ENCODE assay signal across 9 cellular contexts in the genomic region with DNA sequence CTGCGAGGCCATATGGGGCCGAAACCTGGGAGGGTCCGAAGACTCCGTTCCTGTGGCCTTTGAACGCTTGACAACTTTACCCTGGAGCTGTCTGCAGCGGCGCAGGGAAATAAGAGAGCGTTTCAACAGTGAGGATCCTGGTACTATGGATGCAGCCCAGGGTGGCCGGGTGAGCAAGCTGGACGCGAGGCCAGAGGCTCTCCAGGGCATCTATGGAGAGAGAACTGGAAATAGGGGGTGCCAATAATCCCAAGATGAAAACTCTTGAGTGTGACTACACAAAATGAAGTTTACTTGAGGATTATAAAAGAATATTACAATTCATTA. TPM values are rescaled to one million over a fixed set of nuclear protein-coding genes. Genes with fewer than 3 reads are reported as not detected.
DNase-seq lines count a peak whose midpoint lies in the region; ATAC-seq and TF ChIP-seq lines count a peak whose summit lies in the region.
"Had no signal": no experiment of that assay in that cellular context is flagged by ENCODE, and none has a peak within 500 bp of the region (broad histone marks: within the 10 kb centered on the region; RNA-seq: fewer than 3 reads in every experiment).

No MANE protein-coding gene starts in this region.

- H3K36me3 Mint-ChIP-seq in osteocyte (ENCODE audit: unreplicated experiment): no peaks in the 10 kb centered on the region
- no peaks in the 10 kb centered on the region for H3K36me3 Mint-ChIP-seq in activated CD8-positive, alpha-beta T cell treated with anti-CD3 and anti-CD28 coated beads, Interleukin-2, amount 10 ng/mL, durations not matched to agents 7 days and 5 days (ENCODE audit: low read depth)

- H3K4me3 Mint-ChIP-seq in osteocyte (ENCODE audit: unreplicated experiment): peak overlapping the region; percentile 76
- no peak overlapping the region for H3K4me3 Mint-ChIP-seq in activated CD8-positive, alpha-beta T cell treated with anti-CD3 and anti-CD28 coated beads, Interleukin-2, amount 10 ng/mL, durations not matched to agents 7 days and 5 days

- H3K4me3 ChIP-seq in vagina: peak overlapping the region; percentile 47 to 50

- CTCF ChIA-PET in activated CD8-positive, alpha-beta T cell treated with anti-CD3 and anti-CD28 coated beads, Interleukin-2, amount 10 ng/mL, durations not matched to agents 7 days and 5 days (lab: Charles Lee): no interaction called here

- H3K27me3 Mint-ChIP-seq in osteocyte (ENCODE audit: unreplicated experiment): peaks cover 65% of the 10 kb centered on the region
- H3K27me3 Mint-ChIP-seq in activated CD8-positive, alpha-beta T cell treated with anti-CD3 and anti-CD28 coated beads, Interleukin-2, amount 10 ng/mL, durations not matched to agents 7 days and 5 days (ENCODE audit: low read depth): peaks cover 38% of the 10 kb centered on the region

- POLR2A ChIA-PET in activated CD8-positive, alpha-beta T cell treated with anti-CD3 and anti-CD28 coated beads, Interleukin-2, amount 10 ng/mL, durations not matched to agents 7 days and 5 days (lab: Charles Lee): no interaction called here

- TF ChIP-seq POLR2A in vagina (IDR thresholded peaks at IDR 0.05): no peak

- H3K9me3 ChIP-seq in vagina: no peaks in the 10 kb centered on the region

- no peaks in the 10 kb centered on the region for H3K27me3 ChIP-seq in vagina

- peak overlapping the region; percentile 85 for H3K27ac ChIP-seq in vagina

- H3K27ac Mint-ChIP-seq in osteocyte (ENCODE audit: unreplicated experiment): no peak overlapping the region
- H3K27ac Mint-ChIP-seq in activated CD8-positive, alpha-beta T cell treated with anti-CD3 and anti-CD28 coated beads, Interleukin-2, amount 10 ng/mL, durations not matched to agents 7 days and 5 days: no peak overlapping the region

- ATAC-seq in Right ventricle myocardium inferior (peak; percentile 7), GM18519 (IDR thresholded peaks at IDR 0.05; ENCODE audit: low FRiP score, unreplicated experiment) (no peak)
- ATAC-seq in activated CD8-positive, alpha-beta T cell treated with anti-CD3 and anti-CD28 coated beads, Interleukin-2, amount 10 ng/mL, durations not matched to agents 7 days and 5 days: no peak

- peaks cover 16% of the 10 kb centered on the region for H3K4me1 Mint-ChIP-seq in osteocyte (ENCODE audit: unreplicated experiment)
- H3K4me1 Mint-ChIP-seq in activated CD8-positive, alpha-beta T cell treated with anti-CD3 and anti-CD28 coated beads, Interleukin-2, amount 10 ng/mL, durations not matched to agents 7 days and 5 days (ENCODE audit: low read depth): peaks cover 13% of the 10 kb centered on the region

- DNase-seq in Right ventricle myocardium inferior (ENCODE audit: missing footprints) (no peak), cardiac septum (ENCODE audit: low spot score) (no peak), hepatic stellate cell (ENCODE audit: low spot score) (peak; percentile 2), osteocyte (ENCODE audit: extremely low spot score, unreplicated experiment) (no peak), vagina (ENCODE audit: extremely low spot score in 2 of 2) (no peak), SIG-M5 (lab: John Stamatoyannopoulos, UW) (no peak)
- no peak for DNase-seq in activated CD8-positive, alpha-beta T cell treated with anti-CD3 and anti-CD28 coated beads, Interleukin-2, amount 10 ng/mL, durations not matched to agents 7 days and 5 days
- DNase-seq: GF-D8 had no signal

- peaks cover 15% of the 10 kb centered on the region for H3K4me1 ChIP-seq in vagina

- TF ChIP-seq CTCF in osteocyte (IDR thresholded peaks at IDR 0.05) (no peak), vagina (IDR thresholded peaks at IDR 0.05) (no peak)

- H3K9me3 Mint-ChIP-seq in osteocyte (ENCODE audit: unreplicated experiment): peaks cover 15% of the 10 kb centered on the region
- H3K9me3 Mint-ChIP-seq in activated CD8-positive, alpha-beta T cell treated with anti-CD3 and anti-CD28 coated beads, Interleukin-2, amount 10 ng/mL, durations not matched to agents 7 days and 5 days (ENCODE audit: insufficient read depth): no peaks in the 10 kb centered on the region

- intact Hi-C loops in Right ventricle myocardium inferior (cut with DNase I): loop anchor here (5.0 kb wide), 3 partner anchors 40 to 110 kb away; no protein-coding TSS in a partner anchor
- intact Hi-C loops in cardiac septum (cut with DNase I): loop anchor here (5.0 kb wide), 2 partner anchors 45 to 120 kb away; no protein-coding TSS in a partner anchor
- intact Hi-C loops in vagina (cut with DNase I): loop anchor here (5.0 kb wide), 1 partner anchor 115 kb away; no protein-coding TSS in a partner anchor

- H3K36me3 ChIP-seq in vagina: no peaks in the 10 kb centered on the region

RNA-seq across cellular contexts. Expression of a gene that starts 1.1 kb away (rescaled TPM):
- 78.1 TPM for total RNA-seq in Right ventricle myocardium inferior
- total RNA-seq in cardiac septum: 66.2 TPM
- total RNA-seq in osteocyte: 0.46 and 0.89 TPM in 2 replicates
- total RNA-seq in vagina: 24.6 TPM
- not detected for total RNA-seq in activated CD8-positive, alpha-beta T cell treated with anti-CD3 and anti-CD28 coated beads, Interleukin-2, amount 10 ng/mL, durations not matched to agents 7 days and 5 days

Comparison
In these comparisons a context has a peak if more than half of its experiments do, and no peak if none do; other contexts are left out.
1. RNA of a gene that starts 1.1 kb away (total RNA-seq): 78.1 TPM in Right ventricle myocardium inferior (single experiment), 66.2 TPM in cardiac septum (single experiment) and 24.6 TPM in vagina (single experiment); 0.46 to 0.89 TPM in osteocyte and not detected in activated CD8-positive, alpha-beta T cell treated with anti-CD3 and anti-CD28 coated beads, Interleukin-2, amount 10 ng/mL, durations not matched to agents 7 days and 5 days; every median in the first group is over 10 times any median in the second.